In the genomic region with DNA sequence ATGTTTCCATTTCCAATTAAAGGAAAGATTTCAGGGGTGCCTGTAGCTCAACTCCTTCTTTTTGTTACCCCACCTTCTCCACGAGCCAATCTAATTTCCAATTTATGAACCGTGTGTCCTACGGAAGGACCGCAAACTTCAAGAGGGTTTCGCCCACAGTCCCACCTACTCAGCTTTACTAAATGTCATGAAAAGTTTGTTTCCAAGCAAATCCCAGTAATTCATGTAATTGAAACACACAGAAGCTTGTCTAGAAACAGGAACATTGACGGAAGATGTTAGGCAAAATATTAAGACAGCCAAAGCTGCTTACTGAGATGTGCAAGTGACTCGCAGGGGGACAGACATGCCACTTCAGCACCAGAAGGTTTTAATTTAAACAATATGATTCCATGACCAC, we compare ENCODE assay signal across 16 cellular contexts. TPM values are rescaled to one million over a fixed set of nuclear protein-coding genes. Genes with fewer than 3 reads are reported as not detected.
DNase-seq lines count a peak whose midpoint lies in the region; ATAC-seq, FAIRE-seq and TF ChIP-seq lines count a peak whose summit lies in the region.
"Had no signal": no experiment of that assay in that cellular context is flagged by ENCODE, and none has a peak within 500 bp of the region (broad histone marks: within the 10 kb centered on the region; RNA-seq: fewer than 3 reads in every experiment).

No MANE protein-coding gene starts in this region.

- TF ChIP-seq POLR2A in IMR-90 (IDR thresholded peaks at IDR 0.05; ENCODE audit: low read depth, low read length) = no peak
- TF ChIP-seq POLR2A in vagina (IDR thresholded peaks at IDR 0.05) = no peak
- no peak for TF ChIP-seq POLR2A in suprapubic skin (IDR thresholded peaks at IDR 0.05)

- no peak overlapping the region for H2BK5ac ChIP-seq in IMR-90 (ENCODE audit: low read depth, low read length, poor library complexity, severe bottlenecking)

- H2AFZ ChIP-seq in IMR-90 (replicated peaks; ENCODE audit: low read length, poor library complexity) (no peak overlapping the region), astrocyte (ENCODE audit: low read depth, low read length) (no peak overlapping the region)

- H3K4me1 ChIP-seq in IMR-90 (ENCODE audit: control insufficient read depth, insufficient read depth, low read length) (peaks cover 12% of the 10 kb centered on the region), astrocyte (ENCODE audit: insufficient read depth, low read length) (peaks cover 43% of the 10 kb centered on the region), vagina (peaks cover 40% of the 10 kb centered on the region), suprapubic skin (peaks cover 4% of the 10 kb centered on the region)

- no peak overlapping the region for H3K4me2 ChIP-seq in IMR-90 (ENCODE audit: low read depth, low read length)
- peak overlapping the region; percentile 66 for H3K4me2 ChIP-seq in astrocyte (ENCODE audit: low read length)

- H3K4me3 ChIP-seq in IMR-90 (ENCODE audit: insufficient read depth, low read depth, low read length) (no peak overlapping the region), astrocyte (ENCODE audit: insufficient read depth, low read depth, low read length) (no peak overlapping the region), vagina (no peak overlapping the region), suprapubic skin (no peak overlapping the region)

- no peak overlapping the region for H3K56ac ChIP-seq in IMR-90 (ENCODE audit: extremely low read depth, insufficient read depth, low read length)

- H3K79me1 ChIP-seq in IMR-90 (ENCODE audit: low read depth in 1 of 2, low read length in 2 of 2) = no peaks in the 10 kb centered on the region

- no peaks in the 10 kb centered on the region for H3K27me3 Mint-ChIP-seq in astrocyte (ENCODE audit: low read depth, unreplicated experiment)
- no peaks in the 10 kb centered on the region for H3K27me3 Mint-ChIP-seq in mesothelial cell of epicardium (ENCODE audit: low read depth)

- H3K4me3 Mint-ChIP-seq in astrocyte (ENCODE audit: unreplicated experiment) = no peak overlapping the region
- no peak overlapping the region for H3K4me3 Mint-ChIP-seq in mesothelial cell of epicardium
- H3K4me3 Mint-ChIP-seq: CD8-positive, alpha-beta memory T cell had no signal

- H4K5ac ChIP-seq in IMR-90 (ENCODE audit: low read depth, low read length) = no peak overlapping the region

- H3K27ac Mint-ChIP-seq in astrocyte (ENCODE audit: unreplicated experiment) = peak overlapping the region; percentile 98
- peak overlapping the region; percentile 98 for H3K27ac Mint-ChIP-seq in mesothelial cell of epicardium
- H3K27ac Mint-ChIP-seq: CD8-positive, alpha-beta memory T cell had no signal

- H3K36me3 ChIP-seq in IMR-90 (ENCODE audit: control insufficient read depth, insufficient read depth, low read length) (no peaks in the 10 kb centered on the region), astrocyte (ENCODE audit: insufficient read depth, low read length) (no peaks in the 10 kb centered on the region), vagina (no peaks in the 10 kb centered on the region), suprapubic skin (no peaks in the 10 kb centered on the region)

- no peaks in the 10 kb centered on the region for H3K36me3 Mint-ChIP-seq in astrocyte (ENCODE audit: low read depth, unreplicated experiment)
- no peaks in the 10 kb centered on the region for H3K36me3 Mint-ChIP-seq in mesothelial cell of epicardium
- H3K36me3 Mint-ChIP-seq: CD8-positive, alpha-beta memory T cell had no signal

- no peaks in the 10 kb centered on the region for H3K9me3 Mint-ChIP-seq in astrocyte (ENCODE audit: unreplicated experiment)
- no peaks in the 10 kb centered on the region for H3K9me3 Mint-ChIP-seq in mesothelial cell of epicardium

- H3K27ac ChIP-seq in IMR-90 (ENCODE audit: insufficient read depth, low read length) (peak overlapping the region; percentile 22; the same call in 1 of the 2 replicates), astrocyte (ENCODE audit: low read depth, low read length) (no peak overlapping the region), vagina (peak overlapping the region; percentile 71), suprapubic skin (no peak overlapping the region)

- 60% methylated on average over 3 of the region's 7 CpGs; no CpG with 5 or more reads in 1 of the 2 experiments for WGBS in IMR-90 (ENCODE audit: extremely low coverage in 2 of 2, insufficient read length in 1 of 2), 2 experiments
- 78% methylated on average over 7 of the region's 7 CpGs for WGBS in suprapubic skin

- H3K23ac ChIP-seq in IMR-90 (ENCODE audit: low read depth, low read length) = no peak overlapping the region

- no peak overlapping the region for H2BK20ac ChIP-seq in IMR-90 (ENCODE audit: low read depth, low read length)

- H2BK15ac ChIP-seq in IMR-90 (ENCODE audit: low read depth, low read length) = no peak overlapping the region

- peaks cover 49% of the 10 kb centered on the region for H3K27me3 ChIP-seq in IMR-90 (ENCODE audit: control insufficient read depth, insufficient read depth, low read length)
- peaks cover 3% of the 10 kb centered on the region for H3K27me3 ChIP-seq in astrocyte (ENCODE audit: insufficient read depth, low read length)
- no peaks in the 10 kb centered on the region for H3K27me3 ChIP-seq in vagina
- peaks cover 41% of the 10 kb centered on the region for H3K27me3 ChIP-seq in suprapubic skin

- in situ Hi-C loops in IMR-90 (cut with MboI; ENCODE audit: low sequenced_read_pairs) = no loop called here

- H2AK9ac ChIP-seq in IMR-90 (replicated peaks; ENCODE audit: low read depth, low read length, poor library complexity) = no peak overlapping the region

- H4K20me1 ChIP-seq in IMR-90 (ENCODE audit: insufficient read depth, low read length) (no peaks in the 10 kb centered on the region), astrocyte (ENCODE audit: insufficient read depth, low read length) (no peaks in the 10 kb centered on the region)

- FAIRE-seq in astrocyte (lab: Jason Lieb, UNC) = no peak

- no peak overlapping the region for H3K14ac ChIP-seq in IMR-90 (replicated peaks; ENCODE audit: low read depth, low read length)

- POLR2A ChIA-PET in IMR-90 (lab: Charles Lee; ENCODE audit: unreplicated experiment) = no interaction called here

- H3K4ac ChIP-seq in IMR-90 (ENCODE audit: low read depth, low read length) = no peak overlapping the region

- H3K79me2 ChIP-seq in astrocyte (ENCODE audit: insufficient read depth, low read length) = no peaks in the 10 kb centered on the region

- intact Hi-C loops in IMR-90 (cut with micrococcal nuclease) = loop anchor here (5.0 kb wide), 1 partner anchor 579 kb away; the partner anchor contains the start of gene BAMBI
- intact Hi-C loops in vagina (cut with DNase I) = loop anchor here (5.0 kb wide), 1 partner anchor 139 kb away; no protein-coding TSS in a partner anchor

- H3K9me3 ChIP-seq in IMR-90 (ENCODE audit: control insufficient read depth, insufficient read depth, low read length) = peaks cover 2% of the 10 kb centered on the region
- H3K9me3 ChIP-seq in astrocyte (ENCODE audit: insufficient read depth, low read depth, low read length) = no peaks in the 10 kb centered on the region
- no peaks in the 10 kb centered on the region for H3K9me3 ChIP-seq in vagina
- H3K9me3 ChIP-seq in suprapubic skin = no peaks in the 10 kb centered on the region

- DNase-seq in IMR-90 = no peak
- DNase-seq in astrocyte (ENCODE audit: low read depth) = no peak
- no peak for DNase-seq in mesothelial cell of epicardium (ENCODE audit: low spot score in 2 of 2, unreplicated experiment in 2 of 2)
- DNase-seq in vagina (ENCODE audit: extremely low spot score in 2 of 2) = no peak
- DNase-seq in 8988T = no peak
- no peak for DNase-seq in CD1c-positive myeloid dendritic cell (ENCODE audit: extremely low spot score)
- DNase-seq in suprapubic skin (ENCODE audit: low spot score in 2 of 2) = no peak
- DNase-seq: CD8-positive, alpha-beta memory T cell; GOT3; Kasumi-1; NCI-H1436 treated with DMSO at 0.1 percent for 48 hours; NCI-H2107; NCI-H526 treated with DMSO at 0.1 percent for 48 hours had no signal

- H3K4me1 Mint-ChIP-seq in astrocyte (ENCODE audit: low read depth, unreplicated experiment) = peaks cover 59% of the 10 kb centered on the region
- H3K4me1 Mint-ChIP-seq in mesothelial cell of epicardium = peaks cover 75% of the 10 kb centered on the region
- H3K4me1 Mint-ChIP-seq: CD8-positive, alpha-beta memory T cell had no signal

- ATAC-seq in IMR-90 (ENCODE audit: low read depth) = no peak
- ATAC-seq: SK-N-SH treated with all-trans-retinoic acid at 6 μM for 48 hours had no signal

- CTCF ChIA-PET in IMR-90 (lab: Yijun Ruan, JAX) = interaction anchor here (0.7 kb wide), 1 partner anchor 562 kb away, joined by 3 read pairs; no protein-coding TSS in a partner anchor

- H4K8ac ChIP-seq in IMR-90 (ENCODE audit: low read depth in 2 of 2, low read length in 2 of 2) = no peak overlapping the region

- no peak overlapping the region for H2AK5ac ChIP-seq in IMR-90 (ENCODE audit: low read depth, low read length)

- H4K91ac ChIP-seq in IMR-90 (ENCODE audit: insufficient read depth, low read depth, low read length) = no peak overlapping the region; the same call in 1 of the 2 replicates

- peak overlapping the region; percentile 56; the same call in 1 of the 2 replicates for H3K18ac ChIP-seq in IMR-90 (ENCODE audit: low read depth, low read length)

- H2BK120ac ChIP-seq in IMR-90 (ENCODE audit: low read depth, low read length) = no peak overlapping the region

- no TSS peak for BruUV-seq in IMR-90 (replicated peaks; lab: Mats Ljungman, UMichigan)

- no peak for TF ChIP-seq EP300 in suprapubic skin (IDR thresholded peaks at IDR 0.05)

- TF ChIP-seq CTCF in IMR-90 (conservative IDR thresholded peaks at IDR 0.05; ENCODE audit: low read depth, low read length) (no peak), astrocyte (IDR thresholded peaks at IDR 0.05; ENCODE audit: insufficient read depth, low read depth, low read length) (no peak), mesothelial cell of epicardium (IDR thresholded peaks at IDR 0.05; ENCODE audit: unreplicated experiment) (no peak), vagina (IDR thresholded peaks at IDR 0.05) (no peak), suprapubic skin (IDR thresholded peaks at IDR 0.05) (no peak)

- no peaks in the 10 kb centered on the region for H3K9me1 ChIP-seq in IMR-90 (ENCODE audit: insufficient read depth, low read length)

- no peak for TF ChIP-seq RAD21 in IMR-90 (IDR thresholded peaks at IDR 0.05; ENCODE audit: low read length)

- dilution Hi-C loops in IMR-90 (cut with HindIII; ENCODE audit: low sequenced_read_pairs, unreplicated experiment) = no loop called here

- no peak overlapping the region for H3K9ac ChIP-seq in IMR-90 (ENCODE audit: low read depth, low read length)
- H3K9ac ChIP-seq in astrocyte (ENCODE audit: low read length) = peak overlapping the region; percentile 16

TF ChIP-seq in IMR-90, 13 proteins besides CTCF, POLR2A, EP300 and RAD21:
- TF ChIP-seq MAFK (IDR thresholded peaks at IDR 0.05; ENCODE audit: low read depth, low read length) (no peak), RFX5 (IDR thresholded peaks at IDR 0.05; ENCODE audit: low read depth, low read length) (no peak), CHD1 (IDR thresholded peaks at IDR 0.05; ENCODE audit: low read depth, low read length) (no peak)

RNA-seq across cellular contexts. Expression of gene LYZL1, which starts 32.9 kb away (rescaled TPM):
- total RNA-seq in IMR-90 (2012; rRNA removed) = not detected in 2 replicates
- not detected in 2 replicates for polyA plus RNA-seq in IMR-90 (2012; rRNA removed)
- polyA plus RNA-seq in IMR-90 (2012; cell fraction: cytosol; rRNA removed) = not detected in 2 replicates
- not detected in 2 replicates for polyA plus RNA-seq in IMR-90 (2012; cell fraction: nucleus; rRNA removed; ENCODE audit: low replicate concordance)
- total RNA-seq in astrocyte = not detected in 2 replicates
- total RNA-seq in mesothelial cell of epicardium = not detected in 3 replicates
- not detected for total RNA-seq in vagina
- not detected for total RNA-seq in suprapubic skin
- total RNA-seq: CD8-positive, alpha-beta memory T cell; OCI-LY7 had no signal
- polyA plus RNA-seq: BJ; CD8-positive, alpha-beta memory T cell had no signal

Comparison
In these comparisons a context has a peak if more than half of its experiments do, and no peak if none do; other contexts are left out.
1. H3K27ac ChIP-seq: peak in IMR-90 (single experiment) and vagina (single experiment); none in astrocyte (single experiment) and suprapubic skin (single experiment).